27 cellular contexts compared by ENCODE assay signal in the genomic region with DNA sequence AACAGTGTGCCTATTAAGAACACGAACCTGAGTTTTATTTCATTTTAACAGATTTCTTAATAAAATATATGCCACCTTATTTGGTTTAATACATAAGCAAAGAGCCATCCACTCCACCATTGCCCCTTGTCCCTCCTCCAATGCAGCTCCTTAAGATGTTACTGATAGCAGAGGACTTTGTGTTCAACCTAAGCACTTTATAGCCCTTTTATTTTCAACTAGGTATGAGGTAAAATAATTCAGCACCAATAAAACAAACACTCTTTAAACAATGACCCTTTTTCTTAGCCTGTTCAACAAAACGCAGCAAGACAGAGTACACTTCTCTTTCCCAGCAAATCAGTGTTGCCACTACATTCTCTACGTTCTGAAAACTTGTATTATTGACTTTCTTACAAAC.
"Had no signal": no experiment of that assay in that cellular context is flagged by ENCODE, and none has a peak within 500 bp of the region (broad histone marks: within the 10 kb centered on the region; RNA-seq: fewer than 3 reads in every experiment).

No MANE protein-coding gene starts in this region.

- H3K9me3 ChIP-seq: esophagus muscularis mucosa, gastrocnemius medialis had no signal

- H3K27ac ChIP-seq: brain microvascular endothelial cell, esophagus muscularis mucosa, foreskin keratinocyte, gastrocnemius medialis, WERI-Rb-1 had no signal

- H3K4me3 ChIP-seq: esophagus muscularis mucosa, gastrocnemius medialis had no signal

- DNase-seq: activated B cell treated with CpG ODN at 0.5 μM for 24 hours; activated CD4-positive, alpha-beta T cell treated with anti-CD3 and anti-CD28 coated beads for 48 hours; activated CD4-positive, alpha-beta T cell treated with anti-CD3 and anti-CD28 coated beads, Interleukin-2, amount 50 U/mL, for 1 hour; activated CD4-positive, alpha-beta T cell treated with anti-CD3 and anti-CD28 coated beads, Interleukin-2, amount 50 U/mL, for 48 hours; activated CD8-positive, alpha-beta memory T cell treated with anti-CD3 and anti-CD28 coated beads for 24 hours; activated CD8-positive, alpha-beta T cell treated with anti-CD3 and anti-CD28 coated beads for 36 hours; activated effector memory CD4-positive, alpha-beta T cell treated with Interleukin-2 at 50 U/mL for 16 hours; activated gamma-delta T cell treated with Interleukin-2 at 50 U/mL for 16 hours; activated naive CD4-positive, alpha-beta T cell treated with anti-CD3 and anti-CD28 coated beads, Interleukin-2, amount 50 U/mL, for 16 hours; activated naive CD4-positive, alpha-beta T cell treated with Interleukin-2 at 50 U/mL for 16 hours; activated T-cell treated with anti-CD3 and anti-CD28 coated beads, Interleukin-2, amount 50 U/mL, for 4 hours; amniotic stem cell; anterior cingulate cortex; brain microvascular endothelial cell; cortex of kidney; dermis blood vessel endothelial cell; effector CD4-positive, alpha-beta T cell; effector memory CD8-positive, alpha-beta T cell; erythroblast; foreskin keratinocyte; gastrocnemius medialis; glutamatergic neuron; T-helper 2 cell; WERI-Rb-1 had no signal

- ATAC-seq: activated CD4-positive, CD25-positive, alpha-beta regulatory T cell treated with anti-CD3 and anti-CD28 coated beads, Interleukin-2, amount 50 U/mL, for 24 hours; activated CD8-positive, alpha-beta T cell treated with anti-CD3 and anti-CD28 coated beads for 36 hours; activated T-cell treated with anti-CD3 and anti-CD28 coated beads, Interleukin-2, amount 50 U/mL, for 4 hours; activated T-helper 17 cell treated with anti-CD3 and anti-CD28 coated beads, Interleukin-2, amount 50 U/mL, for 72 hours; effector memory CD8-positive, alpha-beta T cell; foreskin keratinocyte; gastrocnemius medialis had no signal

- H3K4me1 ChIP-seq: esophagus muscularis mucosa, foreskin keratinocyte, gastrocnemius medialis had no signal

- H3K36me3 ChIP-seq: brain microvascular endothelial cell, esophagus muscularis mucosa, gastrocnemius medialis, WERI-Rb-1 had no signal
